In genomic region chr9:19441730-19442129, GRCh38 we compare ENCODE assay signal across 10 cellular contexts. TPM values are rescaled to one million over a fixed set of nuclear protein-coding genes. Genes with fewer than 3 reads are reported as not detected.
DNase-seq lines count a peak whose midpoint lies in the region; ATAC-seq and TF ChIP-seq lines count a peak whose summit lies in the region.
"Had no signal": no experiment of that assay in that cellular context is flagged by ENCODE, and none has a peak within 500 bp of the region (broad histone marks: within the 10 kb centered on the region; RNA-seq: fewer than 3 reads in every experiment).

No MANE protein-coding gene starts in this region.

- H3K4me3 ChIP-seq in duodenal mucosa (ENCODE audit: low read depth in 1 of 2, low read length in 2 of 2) (peak overlapping the region; percentile 42 to 55), tibial nerve (no peak overlapping the region)
- H3K4me3 ChIP-seq: skin epidermis had no signal

- no peak for TF ChIP-seq CTCF in GM10266 (IDR thresholded peaks at IDR 0.05; ENCODE audit: control insufficient read depth, insufficient read depth, low read depth, missing control alignments)
- TF ChIP-seq CTCF in tibial nerve (IDR thresholded peaks at IDR 0.05): no peak

- H3K36me3 ChIP-seq in duodenal mucosa (ENCODE audit: control insufficient read depth in 1 of 2, insufficient read depth in 2 of 2, low read length in 2 of 2): peaks cover 0 to 3% of the 10 kb centered on the region in 2 donors
- H3K36me3 ChIP-seq in tibial nerve: peaks cover 0 to 55% (median 0%) of the 10 kb centered on the region in 3 donors

- ATAC-seq in GM19455 (IDR thresholded peaks at IDR 0.05; ENCODE audit: unreplicated experiment) (peak; percentile 91), HG03175 (IDR thresholded peaks at IDR 0.05; ENCODE audit: unreplicated experiment) (peak; percentile 82)

- H3K9me3 ChIP-seq in duodenal mucosa (ENCODE audit: control insufficient read depth in 1 of 2, low read length in 2 of 2) (no peaks in the 10 kb centered on the region), tibial nerve (no peaks in the 10 kb centered on the region)

- H3K27ac ChIP-seq in duodenal mucosa (ENCODE audit: low read depth, low read length): no peak overlapping the region
- no peak overlapping the region for H3K27ac ChIP-seq in tibial nerve
- H3K27ac ChIP-seq: skin epidermis had no signal

- DNase-seq in GM10266 (ENCODE audit: extremely low spot score): peak; percentile 61
- DNase-seq in tibial nerve (ENCODE audit: low spot score in 2 of 2): no peak
- no peak for DNase-seq in nucleus accumbens (lab: John Stamatoyannopoulos, UW)
- DNase-seq in activated CD8-positive, alpha-beta memory T cell treated with anti-CD3 and anti-CD28 coated beads, Interleukin-2, amount 50 U/mL, for 4 hours: no peak
- no peak for DNase-seq in D341Med (ENCODE audit: low spot score)
- DNase-seq: NCI-H2171 had no signal

- H3K4me1 ChIP-seq in duodenal mucosa (ENCODE audit: control insufficient read depth in 1 of 2, insufficient read depth in 2 of 2, low read length in 2 of 2) (peaks cover 0 to 8% of the 10 kb centered on the region in 2 donors), tibial nerve (peaks cover 0 to 3% (median 0%) of the 10 kb centered on the region in 4 donors)

- TF ChIP-seq POLR2A in tibial nerve (IDR thresholded peaks at IDR 0.05): no peak

- peak overlapping the region; percentile 13 to 57 for H3K9ac ChIP-seq in duodenal mucosa (ENCODE audit: low read depth in 1 of 2, low read length in 2 of 2)

- TF ChIP-seq EP300 in tibial nerve (IDR thresholded peaks at IDR 0.05): no peak

- WGBS in tibial nerve, 2 donors: 51% methylated on average over 4 of the region's 4 CpGs

- H3K27me3 ChIP-seq in duodenal mucosa (ENCODE audit: control insufficient read depth in 1 of 2, insufficient read depth in 2 of 2, low read length in 2 of 2): no peaks in the 10 kb centered on the region
- H3K27me3 ChIP-seq in tibial nerve: no peaks in the 10 kb centered on the region

RNA-seq across cellular contexts. Expression of gene ACER2, which starts 32.9 kb away (rescaled TPM):
- total RNA-seq in tibial nerve: 10 to 100 TPM in 2 of 4 donors, 1 to 10 TPM in 2; 3.8 to 11.7 (median 8.9) TPM

Comparison
In these comparisons a context has a peak if more than half of its experiments do, and no peak if none do; other contexts are left out.
1. H3K4me3 ChIP-seq: peak in duodenal mucosa (2 of 2); none in tibial nerve (0 of 4).